8 cellular contexts compared by ENCODE assay signal in the genomic region with DNA sequence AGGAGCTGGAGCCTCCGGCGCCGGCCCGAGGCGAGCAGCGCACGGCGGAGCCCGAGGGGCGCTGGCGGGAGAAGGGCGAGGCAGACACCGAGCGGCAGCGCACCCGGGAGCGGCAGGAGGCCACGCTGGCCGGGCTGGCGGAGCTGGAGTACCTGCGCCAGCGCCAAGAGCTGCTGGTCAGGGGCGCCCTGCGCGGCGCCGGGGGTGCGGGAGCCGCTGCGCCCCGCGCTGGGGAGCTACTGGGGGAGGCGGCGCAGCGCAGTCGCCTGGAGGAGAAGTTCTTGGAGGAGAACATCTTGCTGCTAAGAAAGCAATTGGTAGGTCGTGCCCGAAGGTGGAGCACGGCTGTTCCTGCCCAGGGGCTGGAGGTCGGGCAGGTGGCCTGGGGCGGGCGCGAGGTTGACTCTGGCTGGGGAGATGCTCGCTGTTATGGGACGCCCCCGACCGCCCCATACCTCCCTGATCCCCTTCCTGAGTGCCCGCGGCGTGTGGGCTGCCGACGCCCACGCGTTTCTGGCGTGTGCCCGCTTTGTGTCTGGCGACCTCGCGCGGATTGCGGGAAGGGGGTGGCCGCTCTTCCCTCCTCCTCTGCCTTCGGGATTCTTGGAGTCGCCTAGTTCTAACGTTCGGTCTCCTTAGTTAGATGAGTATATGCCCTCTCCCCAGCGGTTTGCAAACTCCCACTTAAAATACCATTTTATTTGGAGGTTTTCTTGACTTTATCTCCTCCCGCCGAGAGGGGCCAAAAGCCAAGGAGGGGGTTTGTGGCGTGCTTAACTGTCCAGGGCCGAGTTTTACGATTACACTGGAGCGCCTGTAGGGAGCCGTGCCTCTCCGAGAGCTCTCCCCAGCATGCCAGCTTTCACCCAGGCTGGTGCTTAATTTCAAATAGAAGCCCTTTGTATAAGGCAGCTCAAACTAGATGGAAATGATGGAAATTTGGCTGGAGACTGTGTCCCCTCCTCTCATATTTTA. TPM values are rescaled to one million over a fixed set of nuclear protein-coding genes. Genes with fewer than 3 reads are reported as not detected.
DNase-seq lines count a peak whose midpoint lies in the region; ATAC-seq, FAIRE-seq and TF ChIP-seq lines count a peak whose summit lies in the region.

No MANE protein-coding gene starts in this region.

- H3K27me3 ChIP-seq in endothelial cell of umbilical vein (ENCODE audit: control insufficient read depth in 2 of 2, insufficient read depth in 2 of 2, low read length in 2 of 2) (peaks cover 30 to 50% of the 10 kb centered on the region in 2 experiments), mucosa of rectum (ENCODE audit: control insufficient read depth in 2 of 2, insufficient read depth in 2 of 2, low read length in 2 of 2) (peaks cover 3% of the 10 kb centered on the region in 2 donors), thoracic aorta (replicated peaks; ENCODE audit: insufficient read depth) (no peaks in the 10 kb centered on the region)

- ATAC-seq in GM19328 (IDR thresholded peaks at IDR 0.05; ENCODE audit: unreplicated experiment) = peak; percentile 23
- peak; percentile 29 for ATAC-seq in HG03280 (IDR thresholded peaks at IDR 0.05; ENCODE audit: unreplicated experiment)
- ATAC-seq in thoracic aorta (ENCODE audit: insufficient number of reproducible peaks, low FRiP score, low read depth) = no peak

- H3K4me1 ChIP-seq in endothelial cell of umbilical vein (ENCODE audit: control insufficient read depth, extremely low read depth, insufficient read depth, low read length) (peaks cover 8% of the 10 kb centered on the region), mucosa of rectum (ENCODE audit: control insufficient read depth in 2 of 2, insufficient read depth in 2 of 2, low read length in 2 of 2) (peaks cover 10 to 12% of the 10 kb centered on the region in 2 donors), thoracic aorta (ENCODE audit: control insufficient read depth in 1 of 2, low read depth in 2 of 2) (peaks cover 18 to 60% of the 10 kb centered on the region in 2 donors)

- intact Hi-C loops in endothelial cell of umbilical vein (cut with micrococcal nuclease) = no loop called here

- peak overlapping the region; percentile 68 for H2AFZ ChIP-seq in endothelial cell of umbilical vein (ENCODE audit: low read depth, low read length)

- no peak for FAIRE-seq in endothelial cell of umbilical vein (lab: Jason Lieb, UNC)

- H3K9ac ChIP-seq in endothelial cell of umbilical vein (replicated peaks; ENCODE audit: extremely low read depth, insufficient read depth, low read length) (no peak overlapping the region), mucosa of rectum (ENCODE audit: low read depth in 1 of 2, low read length in 2 of 2) (peak overlapping the region; percentile 43 to 65)

- H3K4me3 ChIP-seq in endothelial cell of umbilical vein (replicated peaks in 1 of 3; ENCODE audit: insufficient read depth in 1 of 3, low read depth in 1 of 3, low read length in 3 of 3) (peak overlapping the region; percentile 6 to 47 (median 41)), mucosa of rectum (ENCODE audit: low read length in 2 of 2) (peak overlapping the region; percentile 63 to 69), thoracic aorta (peak overlapping the region; percentile 92)

- CTCF ChIA-PET in endothelial cell of umbilical vein (lab: Charles Lee) = interaction anchor here (1.0 to 8.8 kb wide), 7 partner anchors 127 to 485 kb away, joined by 3 to 93 read pairs (median 4); no protein-coding TSS in a partner anchor

- H3K27ac ChIP-seq in endothelial cell of umbilical vein (ENCODE audit: insufficient read depth, low read depth, low read length) (no peak overlapping the region), mucosa of rectum (ENCODE audit: low read depth in 2 of 2, low read length in 2 of 2) (peak overlapping the region; percentile 72 to 73), thoracic aorta (peak overlapping the region; percentile 99)

- no peak for TF ChIP-seq CTCF in endothelial cell of umbilical vein (IDR thresholded peaks at IDR 0.05; ENCODE audit: extremely low read depth in 1 of 2, insufficient read depth in 1 of 2, low read depth in 1 of 2, low read length in 2 of 2)
- TF ChIP-seq CTCF in thoracic aorta (IDR thresholded peaks at IDR 0.05) = peak; percentile 16

- BruUV-seq in endothelial cell of umbilical vein (replicated peaks; lab: Mats Ljungman, UMichigan) = no TSS peak

- POLR2A ChIA-PET in endothelial cell of umbilical vein (lab: Charles Lee) = no interaction called here

- H3K36me3 ChIP-seq in endothelial cell of umbilical vein (ENCODE audit: control insufficient read depth in 2 of 2, extremely low read depth in 1 of 2, insufficient read depth in 2 of 2, low read length in 2 of 2) (no peaks in the 10 kb centered on the region), mucosa of rectum (ENCODE audit: control insufficient read depth in 2 of 2, insufficient read depth in 2 of 2, low read length in 2 of 2) (no peaks in the 10 kb centered on the region), thoracic aorta (peaks cover 24% of the 10 kb centered on the region)

- H3K9me1 ChIP-seq in endothelial cell of umbilical vein (replicated peaks; ENCODE audit: control insufficient read depth, extremely low read depth, insufficient read depth, low read length) = no peaks in the 10 kb centered on the region

- H4K20me1 ChIP-seq in endothelial cell of umbilical vein (replicated peaks; ENCODE audit: control insufficient read depth, extremely low read depth, insufficient read depth, low read length) = no peaks in the 10 kb centered on the region

- no peak for TF ChIP-seq POLR2A in endothelial cell of umbilical vein (IDR thresholded peaks at IDR 0.05; ENCODE audit: low read depth, low read length)

- peak; percentile 84 for DNase-seq in COLO668 (lab: John Stamatoyannopoulos, UW; ENCODE audit: unreplicated experiment)
- DNase-seq in activated CD4-positive, CD25-positive, alpha-beta regulatory T cell treated with anti-CD3 and anti-CD28 coated beads, Interleukin-2, amount 50 U/mL, for 72 hours = peak; percentile 35
- DNase-seq in endothelial cell of umbilical vein (ENCODE audit: low read depth, low spot score) = peak; percentile 26
- DNase-seq in thoracic aorta (ENCODE audit: low spot score) = no peak
- DNase-seq in midbrain (lab: John Stamatoyannopoulos, UW) = no peak

- H3K79me2 ChIP-seq in endothelial cell of umbilical vein (ENCODE audit: control insufficient read depth, insufficient read depth, low read length) = no peaks in the 10 kb centered on the region

- H3K9me3 ChIP-seq in endothelial cell of umbilical vein (replicated peaks; ENCODE audit: control insufficient read depth, insufficient read depth, low read length) (no peaks in the 10 kb centered on the region), mucosa of rectum (ENCODE audit: control insufficient read depth in 2 of 2, low read length in 2 of 2) (no peaks in the 10 kb centered on the region), thoracic aorta (no peaks in the 10 kb centered on the region)

- dilution Hi-C loops in endothelial cell of umbilical vein (cut with MboI; ENCODE audit: extremely low pct_ligation_motif_present, low sequenced_read_pairs) = no loop called here

- H3K4me2 ChIP-seq in endothelial cell of umbilical vein (ENCODE audit: insufficient read depth, low read length) = peak overlapping the region; percentile 48

TF ChIP-seq in endothelial cell of umbilical vein, 7 proteins besides CTCF, POLR2A, EP300 and RAD21:
- TF ChIP-seq MYC (IDR thresholded peaks at IDR 0.05; ENCODE audit: low read depth, low read length) = no peak
- no peak for TF ChIP-seq GATA2 (IDR thresholded peaks at IDR 0.05; ENCODE audit: insufficient read depth, insufficient read length, low read depth, low read length)
- peak; percentile 63 for TF ChIP-seq EZH2 (IDR thresholded peaks at IDR 0.05; ENCODE audit: borderline replicate concordance, low read depth, low read length, severe bottlenecking)
TF ChIP-seq in endothelial cell of umbilical vein: peak in this region for 1.

RNA-seq across cellular contexts. Expression of a gene that starts 0.8 kb away (rescaled TPM):
- total RNA-seq in endothelial cell of umbilical vein (0.27 and 0.37 TPM in 2 replicates), thoracic aorta (10 to 100 TPM; 36.1 to 50.9 TPM)
- polyA plus RNA-seq in endothelial cell of umbilical vein = 0.21 TPM in 2 replicates
- polyA plus RNA-seq in endothelial cell of umbilical vein (2011; cell fraction: cytosol; rRNA removed) = 0.14 and 0.22 TPM in 2 replicates
- 0.42 and 0.46 TPM in 2 replicates for polyA plus RNA-seq in endothelial cell of umbilical vein (2011; cell fraction: nucleus; rRNA removed)
- polyA plus RNA-seq in endothelial cell of umbilical vein (2012) = 0.20 and 0.33 TPM in 2 replicates
- 0.87 and 1.1 TPM in 2 replicates for polyA minus RNA-seq in endothelial cell of umbilical vein
- not detected for polyA minus RNA-seq in endothelial cell of umbilical vein (2011; cell fraction: cytosol; rRNA and poly(A)+ RNA removed)
- polyA minus RNA-seq in endothelial cell of umbilical vein (2011; cell fraction: nucleus; rRNA and poly(A)+ RNA removed) = 0.29 TPM in 1 of 2 replicates, not detected in the other

Comparison
In these comparisons a context has a peak if more than half of its experiments do, and no peak if none do; other contexts are left out.
1. DNase-seq: peak in COLO668 (single experiment), activated CD4-positive, CD25-positive, alpha-beta regulatory T cell treated with anti-CD3 and anti-CD28 coated beads, Interleukin-2, amount 50 U/mL, for 72 hours (single experiment) and endothelial cell of umbilical vein (single experiment); none in thoracic aorta (single experiment) and midbrain (single experiment).
2. H3K4me3 ChIP-seq: peak in every context shown above with its lines; median percentile 92 in thoracic aorta; 66 in mucosa of rectum; 41 in endothelial cell of umbilical vein.
3. RNA of a gene that starts 0.8 kb away (total RNA-seq): 36.1 to 50.9 TPM in thoracic aorta; 0.27 to 0.37 TPM in endothelial cell of umbilical vein; every median in the first group is over 10 times any median in the second.